ENCODE assay signal across 12 cellular contexts in the genomic region with DNA sequence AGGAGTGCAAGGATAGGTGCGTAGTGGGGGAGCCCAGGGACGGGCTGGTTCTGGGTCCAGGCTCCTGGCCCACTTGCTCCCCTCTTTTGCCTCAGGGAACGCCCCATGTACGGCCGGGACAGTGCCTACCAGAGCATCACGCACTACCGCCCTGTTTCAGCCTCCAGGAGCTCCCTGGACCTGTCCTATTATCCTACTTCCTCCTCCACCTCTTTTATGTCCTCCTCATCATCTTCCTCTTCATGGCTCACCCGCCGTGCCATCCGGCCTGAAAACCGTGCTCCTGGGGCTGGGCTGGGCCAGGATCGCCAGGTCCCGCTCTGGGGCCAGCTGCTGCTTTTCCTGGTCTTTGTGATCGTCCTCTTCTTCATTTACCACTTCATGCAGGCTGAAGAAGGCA. TPM values are rescaled to one million over a fixed set of nuclear protein-coding genes. Genes with fewer than 3 reads are reported as not detected.
A peak's percentile ranks its signal among the peaks of the same experiment; 100 is the strongest.
DNase-seq lines count a peak whose midpoint lies in the region; ATAC-seq, FAIRE-seq and TF ChIP-seq lines count a peak whose summit lies in the region.
"Had no signal": no experiment of that assay in that cellular context is flagged by ENCODE, and none has a peak within 500 bp of the region (broad histone marks: within the 10 kb centered on the region; RNA-seq: fewer than 3 reads in every experiment).

No MANE protein-coding gene starts in this region.

- TF ChIP-seq CTCF in HepG2 (CRISPR knock-in tag; IDR thresholded peaks at IDR 0.05) = no peak
- no peak for TF ChIP-seq CTCF in testis (IDR thresholded peaks at IDR 0.05)
- no peak for TF ChIP-seq CTCF in WERI-Rb-1 (IDR thresholded peaks at IDR 0.05; ENCODE audit: low read depth, low read length)

- peak overlapping the region; percentile 87 to 93 for H3K4me3 Mint-ChIP-seq in activated T-cell treated with anti-CD3 and anti-CD28 coated beads, Interleukin-2, amount 50 U/mL, for 72 hours
- H3K4me3 Mint-ChIP-seq in activated naive CD8-positive, alpha-beta T cell treated with anti-CD3 and anti-CD28 coated beads for 36 hours = peak overlapping the region; percentile 89

- H2AFZ ChIP-seq in HepG2 (ENCODE audit: low read length) = no peak overlapping the region

- H3K27ac ChIP-seq in HepG2 (ENCODE audit: extremely low read length, insufficient read depth, low read length) = no peak overlapping the region
- peak overlapping the region; percentile 98 to 99 for H3K27ac ChIP-seq in testis
- H3K27ac ChIP-seq in WERI-Rb-1 = no peak overlapping the region

- TF ChIP-seq POLR2A in HepG2 (IDR thresholded peaks at IDR 0.05; ENCODE audit: insufficient read depth in 1 of 2, low read depth in 2 of 2, low read length in 2 of 2) (no peak), testis (IDR thresholded peaks at IDR 0.05) (no peak)

- WGBS in HepG2 (ENCODE audit: low lambda C conversion rate) = 99% methylated on average over 9 of the region's 14 CpGs
- WGBS in testis, 2 donors = 76 to 80% methylated on average over 8 to 10 of the region's 14 CpGs

- H3K27ac Mint-ChIP-seq in activated T-cell treated with anti-CD3 and anti-CD28 coated beads, Interleukin-2, amount 50 U/mL, for 72 hours = peak overlapping the region; percentile 29
- H3K27ac Mint-ChIP-seq in activated naive CD8-positive, alpha-beta T cell treated with anti-CD3 and anti-CD28 coated beads for 36 hours = peak overlapping the region; percentile 90

- no peaks in the 10 kb centered on the region for H3K36me3 ChIP-seq in HepG2 (replicated peaks in 1 of 2; ENCODE audit: control insufficient read depth in 1 of 2, insufficient read depth in 2 of 2, low read length in 2 of 2)
- no peaks in the 10 kb centered on the region for H3K36me3 ChIP-seq in testis (ENCODE audit: low read depth, missing control alignments)
- peaks cover 24% of the 10 kb centered on the region for H3K36me3 ChIP-seq in WERI-Rb-1
- H3K36me3 ChIP-seq: colonic mucosa, right lobe of liver had no signal

- H3K4me1 ChIP-seq in HepG2 (ENCODE audit: insufficient read depth, low read length) = peaks cover 38% of the 10 kb centered on the region
- peaks cover 11% of the 10 kb centered on the region for H3K4me1 ChIP-seq in testis
- H3K4me1 ChIP-seq: colonic mucosa had no signal

- no peak for TF ChIP-seq RAD21 in HepG2 (CRISPR knock-in tag; IDR thresholded peaks at IDR 0.05)

- POLR2A ChIA-PET in HepG2 (lab: Yijun Ruan, JAX) = interaction anchor here (1.4 kb wide), 1 partner anchor 17 kb away, joined by 5 read pairs; the partner anchor contains the start of gene RPL10

- peaks cover 8% of the 10 kb centered on the region for H3K79me2 ChIP-seq in HepG2 (ENCODE audit: insufficient read depth, low read length)

- peak overlapping the region; percentile 83; the same call in 1 of the 2 replicates for H3K4me2 ChIP-seq in HepG2 (ENCODE audit: low read depth, low read length)

- H3K9me3 ChIP-seq in HepG2 (ENCODE audit: low read length) = no peaks in the 10 kb centered on the region
- no peaks in the 10 kb centered on the region for H3K9me3 ChIP-seq in testis
- H3K9me3 ChIP-seq in WERI-Rb-1 (ENCODE audit: severe bottlenecking) = no peaks in the 10 kb centered on the region
- H3K9me3 ChIP-seq: colonic mucosa, right lobe of liver had no signal

- no TSS peak for BruUV-seq in HepG2 (replicated peaks; lab: Mats Ljungman, UMichigan)

- no peak for ATAC-seq in activated T-cell treated with anti-CD3 and anti-CD28 coated beads, Interleukin-2, amount 50 U/mL, for 72 hours (replicated peaks in 1 of 2)
- no peak for ATAC-seq in HepG2
- ATAC-seq: right lobe of liver had no signal

- in situ Hi-C loops in HepG2 (cut with HindIII; ENCODE audit: extremely low pct_ligation_motif_present, low pct_unique_long_range_greater_than_20kb) = no loop called here

- peaks cover 28% of the 10 kb centered on the region for H3K4me1 Mint-ChIP-seq in activated T-cell treated with anti-CD3 and anti-CD28 coated beads, Interleukin-2, amount 50 U/mL, for 72 hours (ENCODE audit: low read depth)
- peaks cover 18% of the 10 kb centered on the region for H3K4me1 Mint-ChIP-seq in activated naive CD8-positive, alpha-beta T cell treated with anti-CD3 and anti-CD28 coated beads for 36 hours

- peak overlapping the region; percentile 94; the same call in 1 of the 2 replicates for H3K9ac ChIP-seq in HepG2 (ENCODE audit: insufficient read depth, low read depth, low read length)

- CTCF ChIA-PET in HepG2 (lab: Yijun Ruan, JAX; ENCODE audit: low intra/inter-chr PET ratio, low total read pairs) = no interaction called here

- DNase-seq in activated T-cell treated with anti-CD3 and anti-CD28 coated beads, Interleukin-2, amount 50 U/mL, for 72 hours = no peak
- DNase-seq in activated T-cell treated with anti-CD3 and anti-CD28 coated beads, Interleukin-2, amount 50 U/mL, for 48 hours = no peak
- no peak for DNase-seq in activated naive CD8-positive, alpha-beta T cell treated with anti-CD3 and anti-CD28 coated beads for 36 hours
- DNase-seq in HepG2 (ENCODE audit: low spot score) = no peak
- DNase-seq in testis = no peak
- DNase-seq in WERI-Rb-1 = no peak
- DNase-seq in NK-92 (lab: John Stamatoyannopoulos, UW; ENCODE audit: unreplicated experiment) = no peak
- no peak for DNase-seq in EL
- DNase-seq: colonic mucosa, KG1 had no signal

- H3K27me3 Mint-ChIP-seq in activated T-cell treated with anti-CD3 and anti-CD28 coated beads, Interleukin-2, amount 50 U/mL, for 72 hours (ENCODE audit: low read depth) = no peaks in the 10 kb centered on the region
- H3K27me3 Mint-ChIP-seq in activated naive CD8-positive, alpha-beta T cell treated with anti-CD3 and anti-CD28 coated beads for 36 hours = no peaks in the 10 kb centered on the region

- intact Hi-C loops in HepG2 (cut with micrococcal nuclease; ENCODE audit: unreplicated experiment) = no loop called here
- intact Hi-C loops in testis (cut with DNase I; ENCODE audit: low total_unique reads) = no loop called here

- H3K36me3 Mint-ChIP-seq in activated T-cell treated with anti-CD3 and anti-CD28 coated beads, Interleukin-2, amount 50 U/mL, for 72 hours (ENCODE audit: insufficient read depth in 2 of 2) = peaks cover 4 to 5% of the 10 kb centered on the region in 2 donors
- peaks cover 14% of the 10 kb centered on the region for H3K36me3 Mint-ChIP-seq in activated naive CD8-positive, alpha-beta T cell treated with anti-CD3 and anti-CD28 coated beads for 36 hours

- H3K4me3 ChIP-seq in HepG2 (replicated peaks in 1 of 3; ENCODE audit: insufficient read depth in 1 of 3, low read depth in 2 of 3, low read length in 3 of 3) (0 out of 6 replicates have a peak overlapping the region, but pooled peaks of 1 of the 3 experiments have one; percentile 76), testis (no peak overlapping the region), WERI-Rb-1 (ENCODE audit: low read depth, low read length) (no peak overlapping the region)

- FAIRE-seq in HepG2 (lab: Jason Lieb, UNC) = no peak
- FAIRE-seq: D721Med had no signal

- H3K27me3 ChIP-seq in HepG2 (ENCODE audit: control insufficient read depth in 1 of 2, insufficient read depth in 2 of 2, low read length in 2 of 2) (no peaks in the 10 kb centered on the region), testis (no peaks in the 10 kb centered on the region), WERI-Rb-1 (ENCODE audit: insufficient read depth, low read depth, severe bottlenecking) (no peaks in the 10 kb centered on the region)
- H3K27me3 ChIP-seq: colonic mucosa, right lobe of liver had no signal

- H4K20me1 ChIP-seq in HepG2 (ENCODE audit: insufficient read depth, low read length) = no peaks in the 10 kb centered on the region

- TF ChIP-seq EP300 in HepG2 (IDR thresholded peaks at IDR 0.05; ENCODE audit: low read depth in 2 of 2, low read length in 2 of 2) = no peak
- no peak for TF ChIP-seq EP300 in HepG2 (CRISPR knock-in tag; IDR thresholded peaks at IDR 0.05; ENCODE audit: borderline replicate concordance)

- H3K9me3 Mint-ChIP-seq in activated T-cell treated with anti-CD3 and anti-CD28 coated beads, Interleukin-2, amount 50 U/mL, for 72 hours = no peaks in the 10 kb centered on the region
- H3K9me3 Mint-ChIP-seq in activated naive CD8-positive, alpha-beta T cell treated with anti-CD3 and anti-CD28 coated beads for 36 hours = no peaks in the 10 kb centered on the region

RNA-seq across cellular contexts. Expression of gene EMD, which starts 1.7 kb away (rescaled TPM):
- 10 to 100 TPM; 91.0 to 92.9 TPM for total RNA-seq in activated T-cell treated with anti-CD3 and anti-CD28 coated beads, Interleukin-2, amount 50 U/mL, for 72 hours
- total RNA-seq in activated naive CD8-positive, alpha-beta T cell treated with anti-CD3 and anti-CD28 coated beads for 36 hours = 100 to 1,000 TPM; 110 to 112 TPM
- total RNA-seq in HepG2 (2016; rRNA removed; fragmentation: Illumina TruSeq; extraction: Trizol) = 10.4 and 14.5 TPM in 2 replicates
- 23.2 and 32.8 TPM in 2 replicates for total RNA-seq in HepG2 (2016; cell fraction: cytosol; rRNA removed; fragmentation: Illumina TruSeq; extraction: Trizol; ENCODE audit: low read depth)
- 8.8 and 14.4 TPM in 2 replicates for total RNA-seq in HepG2 (2016; cell fraction: insoluble cytoplasmic fraction; rRNA removed; fragmentation: Illumina TruSeq; extraction: Trizol)
- total RNA-seq in HepG2 (2016; cell fraction: membrane; rRNA removed; fragmentation: Illumina TruSeq; extraction: Trizol) = 27.8 and 36.0 TPM in 2 replicates
- 9.2 and 9.7 TPM in 2 replicates for total RNA-seq in HepG2 (2016; cell fraction: nucleus; rRNA removed; fragmentation: Illumina TruSeq; extraction: Trizol)
- 14.9 and 19.1 TPM in 2 replicates for polyA plus RNA-seq in HepG2 (2011; rRNA removed)
- polyA plus RNA-seq in HepG2 (2011; cell fraction: cytosol; rRNA removed) = 16.0 and 18.2 TPM in 2 replicates
- 49.8 and 50.2 TPM in 2 replicates for polyA plus RNA-seq in HepG2 (2011; cell fraction: nucleus; rRNA removed)
- 17.5 and 18.8 TPM in 2 replicates for polyA plus RNA-seq in HepG2 (2012)
- 74.7 and 108 TPM in 2 replicates for polyA plus RNA-seq in HepG2 (2016; cell fraction: cytosol; fragmentation: Illumina TruSeq; extraction: Trizol; ENCODE audit: low read depth)
- polyA plus RNA-seq in HepG2 (2016; cell fraction: insoluble cytoplasmic fraction; fragmentation: Illumina TruSeq; extraction: Trizol; ENCODE audit: low read depth) = 25.4 and 35.1 TPM in 2 replicates
- polyA plus RNA-seq in HepG2 (2016; cell fraction: membrane; fragmentation: Illumina TruSeq; extraction: Trizol; ENCODE audit: low read depth) = 69.7 and 96.5 TPM in 2 replicates
- 38.7 and 39.0 TPM in 2 replicates for polyA plus RNA-seq in HepG2 (2016; cell fraction: nucleus; fragmentation: Illumina TruSeq; extraction: Trizol; ENCODE audit: insufficient read depth, low read depth)
- 13.3 and 53.4 TPM in 2 replicates for polyA minus RNA-seq in HepG2 (2011; rRNA and poly(A)+ RNA removed; ENCODE audit: low replicate concordance)
- 9.3 and 9.9 TPM in 2 replicates for polyA minus RNA-seq in HepG2 (2011; cell fraction: cytosol; rRNA and poly(A)+ RNA removed)
- polyA minus RNA-seq in HepG2 (2011; cell fraction: nucleus; rRNA and poly(A)+ RNA removed) = 6.2 and 7.2 TPM in 2 replicates
- 10 to 100 TPM; 65.6 to 69.6 TPM for total RNA-seq in testis
- polyA plus RNA-seq in testis (ENCODE audit: insufficient read depth, low read depth, low replicate concordance) = 74.2 TPM

RNA-seq across cellular contexts. Expression of gene FLNA, which starts 6.4 kb away (rescaled TPM):
- total RNA-seq in activated T-cell treated with anti-CD3 and anti-CD28 coated beads, Interleukin-2, amount 50 U/mL, for 72 hours = 100 to 1,000 TPM; 755 to 777 TPM
- 100 to 1,000 TPM; 694 to 696 TPM for total RNA-seq in activated naive CD8-positive, alpha-beta T cell treated with anti-CD3 and anti-CD28 coated beads for 36 hours
- total RNA-seq in HepG2 (2016; rRNA removed; fragmentation: Illumina TruSeq; extraction: Trizol) (119 and 174 TPM in 2 replicates), testis (100 to 1,000 TPM; 400 to 532 TPM)
- total RNA-seq in HepG2 (2016; cell fraction: cytosol; rRNA removed; fragmentation: Illumina TruSeq; extraction: Trizol; ENCODE audit: low read depth) = 13.2 and 13.4 TPM in 2 replicates
- total RNA-seq in HepG2 (2016; cell fraction: insoluble cytoplasmic fraction; rRNA removed; fragmentation: Illumina TruSeq; extraction: Trizol) = 90.0 and 191 TPM in 2 replicates
- 36.3 and 36.5 TPM in 2 replicates for total RNA-seq in HepG2 (2016; cell fraction: membrane; rRNA removed; fragmentation: Illumina TruSeq; extraction: Trizol)
- 184 and 199 TPM in 2 replicates for total RNA-seq in HepG2 (2016; cell fraction: nucleus; rRNA removed; fragmentation: Illumina TruSeq; extraction: Trizol)
- polyA plus RNA-seq in HepG2 (2011; rRNA removed) (83.4 and 117 TPM in 2 replicates), testis (ENCODE audit: insufficient read depth, low read depth, low replicate concordance) (474 TPM)
- 51.4 and 75.1 TPM in 2 replicates for polyA plus RNA-seq in HepG2 (2011; cell fraction: cytosol; rRNA removed)
- 546 and 648 TPM in 2 replicates for polyA plus RNA-seq in HepG2 (2011; cell fraction: nucleus; rRNA removed)
- 102 and 157 TPM in 2 replicates for polyA plus RNA-seq in HepG2 (2012)
- polyA plus RNA-seq in HepG2 (2016; cell fraction: cytosol; fragmentation: Illumina TruSeq; extraction: Trizol; ENCODE audit: low read depth) = 12.4 and 15.1 TPM in 2 replicates
- polyA plus RNA-seq in HepG2 (2016; cell fraction: insoluble cytoplasmic fraction; fragmentation: Illumina TruSeq; extraction: Trizol; ENCODE audit: low read depth) = 93.9 and 131 TPM in 2 replicates
- polyA plus RNA-seq in HepG2 (2016; cell fraction: membrane; fragmentation: Illumina TruSeq; extraction: Trizol; ENCODE audit: low read depth) = 22.9 and 27.1 TPM in 2 replicates
- polyA plus RNA-seq in HepG2 (2016; cell fraction: nucleus; fragmentation: Illumina TruSeq; extraction: Trizol; ENCODE audit: insufficient read depth, low read depth) = 309 and 326 TPM in 2 replicates
- polyA minus RNA-seq in HepG2 (2011; rRNA and poly(A)+ RNA removed; ENCODE audit: low replicate concordance) = 637 and 802 TPM in 2 replicates
- 304 and 314 TPM in 2 replicates for polyA minus RNA-seq in HepG2 (2011; cell fraction: cytosol; rRNA and poly(A)+ RNA removed)
- polyA minus RNA-seq in HepG2 (2011; cell fraction: nucleus; rRNA and poly(A)+ RNA removed) = 230 and 260 TPM in 2 replicates

RNA-seq across cellular contexts. Expression of gene RPL10, which starts 17.4 kb away (rescaled TPM):
- total RNA-seq in activated T-cell treated with anti-CD3 and anti-CD28 coated beads, Interleukin-2, amount 50 U/mL, for 72 hours = 1,000 to 10,000 TPM; 3,958 to 4,635 TPM
- total RNA-seq in activated naive CD8-positive, alpha-beta T cell treated with anti-CD3 and anti-CD28 coated beads for 36 hours = 1,000 to 10,000 TPM; 2,967 to 3,168 TPM
- total RNA-seq in HepG2 (2016; rRNA removed; fragmentation: Illumina TruSeq; extraction: Trizol) (2,381 and 2,883 TPM in 2 replicates), testis (1,000 to 10,000 TPM in 1 of 2 donors, 100 to 1,000 TPM in 1; 925 to 1,913 TPM)
- 2,845 and 3,163 TPM in 2 replicates for total RNA-seq in HepG2 (2016; cell fraction: cytosol; rRNA removed; fragmentation: Illumina TruSeq; extraction: Trizol; ENCODE audit: low read depth)
- total RNA-seq in HepG2 (2016; cell fraction: insoluble cytoplasmic fraction; rRNA removed; fragmentation: Illumina TruSeq; extraction: Trizol) = 2,364 and 2,968 TPM in 2 replicates
- 6,021 and 6,074 TPM in 2 replicates for total RNA-seq in HepG2 (2016; cell fraction: membrane; rRNA removed; fragmentation: Illumina TruSeq; extraction: Trizol)
- total RNA-seq in HepG2 (2016; cell fraction: nucleus; rRNA removed; fragmentation: Illumina TruSeq; extraction: Trizol) = 936 and 1,040 TPM in 2 replicates
- polyA plus RNA-seq in HepG2 (2011; rRNA removed) (4,713 and 5,167 TPM in 2 replicates), testis (ENCODE audit: insufficient read depth, low read depth, low replicate concordance) (1,423 TPM)
- 7,297 and 8,438 TPM in 2 replicates for polyA plus RNA-seq in HepG2 (2011; cell fraction: cytosol; rRNA removed)
- polyA plus RNA-seq in HepG2 (2011; cell fraction: nucleus; rRNA removed) = 1,715 and 1,756 TPM in 2 replicates
- polyA plus RNA-seq in HepG2 (2012) = 3,170 and 4,590 TPM in 2 replicates
- polyA plus RNA-seq in HepG2 (2016; cell fraction: cytosol; fragmentation: Illumina TruSeq; extraction: Trizol; ENCODE audit: low read depth) = 5,111 and 5,676 TPM in 2 replicates
- polyA plus RNA-seq in HepG2 (2016; cell fraction: insoluble cytoplasmic fraction; fragmentation: Illumina TruSeq; extraction: Trizol; ENCODE audit: low read depth) = 3,496 and 3,549 TPM in 2 replicates
- 7,184 and 7,370 TPM in 2 replicates for polyA plus RNA-seq in HepG2 (2016; cell fraction: membrane; fragmentation: Illumina TruSeq; extraction: Trizol; ENCODE audit: low read depth)
- 1,977 and 1,989 TPM in 2 replicates for polyA plus RNA-seq in HepG2 (2016; cell fraction: nucleus; fragmentation: Illumina TruSeq; extraction: Trizol; ENCODE audit: insufficient read depth, low read depth)
- polyA minus RNA-seq in HepG2 (2011; rRNA and poly(A)+ RNA removed; ENCODE audit: low replicate concordance) = 1,812 and 2,162 TPM in 2 replicates
- 929 and 970 TPM in 2 replicates for polyA minus RNA-seq in HepG2 (2011; cell fraction: cytosol; rRNA and poly(A)+ RNA removed)
- 272 and 332 TPM in 2 replicates for polyA minus RNA-seq in HepG2 (2011; cell fraction: nucleus; rRNA and poly(A)+ RNA removed)

RNA-seq across cellular contexts. Expression of gene DNASE1L1, which starts 28.3 kb away (rescaled TPM):
- total RNA-seq in activated T-cell treated with anti-CD3 and anti-CD28 coated beads, Interleukin-2, amount 50 U/mL, for 72 hours = 10 to 100 TPM in 1 of 2 donors, 1 to 10 TPM in 1; 9.3 to 11.4 TPM
- total RNA-seq in activated naive CD8-positive, alpha-beta T cell treated with anti-CD3 and anti-CD28 coated beads for 36 hours = 10 to 100 TPM; 12.4 to 12.7 TPM
- total RNA-seq in HepG2 (2016; rRNA removed; fragmentation: Illumina TruSeq; extraction: Trizol) = 4.6 and 4.7 TPM in 2 replicates
- total RNA-seq in HepG2 (2016; cell fraction: cytosol; rRNA removed; fragmentation: Illumina TruSeq; extraction: Trizol; ENCODE audit: low read depth) = 3.2 and 3.4 TPM in 2 replicates
- 3.9 and 5.0 TPM in 2 replicates for total RNA-seq in HepG2 (2016; cell fraction: insoluble cytoplasmic fraction; rRNA removed; fragmentation: Illumina TruSeq; extraction: Trizol)
- 8.0 and 8.2 TPM in 2 replicates for total RNA-seq in HepG2 (2016; cell fraction: membrane; rRNA removed; fragmentation: Illumina TruSeq; extraction: Trizol)
- total RNA-seq in HepG2 (2016; cell fraction: nucleus; rRNA removed; fragmentation: Illumina TruSeq; extraction: Trizol) = 5.1 and 5.8 TPM in 2 replicates
- polyA plus RNA-seq in HepG2 (2011; rRNA removed) = 12.3 and 16.5 TPM in 2 replicates
- polyA plus RNA-seq in HepG2 (2011; cell fraction: cytosol; rRNA removed) = 13.3 and 15.2 TPM in 2 replicates
- polyA plus RNA-seq in HepG2 (2011; cell fraction: nucleus; rRNA removed) = 17.5 and 18.0 TPM in 2 replicates
- polyA plus RNA-seq in HepG2 (2012) = 8.0 and 11.7 TPM in 2 replicates
- polyA plus RNA-seq in HepG2 (2016; cell fraction: cytosol; fragmentation: Illumina TruSeq; extraction: Trizol; ENCODE audit: low read depth) = 4.0 and 4.8 TPM in 2 replicates
- 4.8 and 4.9 TPM in 2 replicates for polyA plus RNA-seq in HepG2 (2016; cell fraction: insoluble cytoplasmic fraction; fragmentation: Illumina TruSeq; extraction: Trizol; ENCODE audit: low read depth)
- polyA plus RNA-seq in HepG2 (2016; cell fraction: membrane; fragmentation: Illumina TruSeq; extraction: Trizol; ENCODE audit: low read depth) = 9.1 and 9.5 TPM in 2 replicates
- polyA plus RNA-seq in HepG2 (2016; cell fraction: nucleus; fragmentation: Illumina TruSeq; extraction: Trizol; ENCODE audit: insufficient read depth, low read depth) = 5.5 and 8.8 TPM in 2 replicates
- polyA minus RNA-seq in HepG2 (2011; rRNA and poly(A)+ RNA removed; ENCODE audit: low replicate concordance) = 24.1 and 42.4 TPM in 2 replicates
- 5.9 and 6.7 TPM in 2 replicates for polyA minus RNA-seq in HepG2 (2011; cell fraction: cytosol; rRNA and poly(A)+ RNA removed)
- 4.2 and 5.0 TPM in 2 replicates for polyA minus RNA-seq in HepG2 (2011; cell fraction: nucleus; rRNA and poly(A)+ RNA removed)
- 10 to 100 TPM; 36.5 to 42.2 TPM for total RNA-seq in testis
- 18.5 TPM for polyA plus RNA-seq in testis (ENCODE audit: insufficient read depth, low read depth, low replicate concordance)

RNA-seq across cellular contexts. Expression of gene TAFAZZIN, which starts 30.6 kb away (rescaled TPM):
- 100 to 1,000 TPM in 1 of 2 donors, 10 to 100 TPM in 1; 89.0 to 106 TPM for total RNA-seq in activated T-cell treated with anti-CD3 and anti-CD28 coated beads, Interleukin-2, amount 50 U/mL, for 72 hours
- 10 to 100 TPM; 35.1 to 35.8 TPM for total RNA-seq in activated naive CD8-positive, alpha-beta T cell treated with anti-CD3 and anti-CD28 coated beads for 36 hours
- 6.3 and 16.8 TPM in 2 replicates for total RNA-seq in HepG2 (2016; rRNA removed; fragmentation: Illumina TruSeq; extraction: Trizol)
- total RNA-seq in HepG2 (2016; cell fraction: cytosol; rRNA removed; fragmentation: Illumina TruSeq; extraction: Trizol; ENCODE audit: low read depth) = 5.9 and 8.5 TPM in 2 replicates
- 4.8 and 17.3 TPM in 2 replicates for total RNA-seq in HepG2 (2016; cell fraction: insoluble cytoplasmic fraction; rRNA removed; fragmentation: Illumina TruSeq; extraction: Trizol)
- 5.5 and 6.3 TPM in 2 replicates for total RNA-seq in HepG2 (2016; cell fraction: membrane; rRNA removed; fragmentation: Illumina TruSeq; extraction: Trizol)
- 17.9 and 26.2 TPM in 2 replicates for total RNA-seq in HepG2 (2016; cell fraction: nucleus; rRNA removed; fragmentation: Illumina TruSeq; extraction: Trizol)
- polyA plus RNA-seq in HepG2 (2011; rRNA removed) = 27.9 and 30.9 TPM in 2 replicates
- polyA plus RNA-seq in HepG2 (2011; cell fraction: cytosol; rRNA removed) = 8.7 and 11.6 TPM in 2 replicates
- polyA plus RNA-seq in HepG2 (2011; cell fraction: nucleus; rRNA removed) = 281 and 287 TPM in 2 replicates
- 16.8 and 21.1 TPM in 2 replicates for polyA plus RNA-seq in HepG2 (2012)
- 2.5 and 2.9 TPM in 2 replicates for polyA plus RNA-seq in HepG2 (2016; cell fraction: cytosol; fragmentation: Illumina TruSeq; extraction: Trizol; ENCODE audit: low read depth)
- 5.3 and 7.9 TPM in 2 replicates for polyA plus RNA-seq in HepG2 (2016; cell fraction: insoluble cytoplasmic fraction; fragmentation: Illumina TruSeq; extraction: Trizol; ENCODE audit: low read depth)
- 4.2 and 4.6 TPM in 2 replicates for polyA plus RNA-seq in HepG2 (2016; cell fraction: membrane; fragmentation: Illumina TruSeq; extraction: Trizol; ENCODE audit: low read depth)
- polyA plus RNA-seq in HepG2 (2016; cell fraction: nucleus; fragmentation: Illumina TruSeq; extraction: Trizol; ENCODE audit: insufficient read depth, low read depth) = 70.8 TPM in 2 replicates
- polyA minus RNA-seq in HepG2 (2011; rRNA and poly(A)+ RNA removed; ENCODE audit: low replicate concordance) = 16.6 and 35.2 TPM in 2 replicates
- 7.0 and 7.2 TPM in 2 replicates for polyA minus RNA-seq in HepG2 (2011; cell fraction: cytosol; rRNA and poly(A)+ RNA removed)
- 23.2 and 28.2 TPM in 2 replicates for polyA minus RNA-seq in HepG2 (2011; cell fraction: nucleus; rRNA and poly(A)+ RNA removed)
- total RNA-seq in testis = 10 to 100 TPM; 32.1 to 48.7 TPM
- 11.8 TPM for polyA plus RNA-seq in testis (ENCODE audit: insufficient read depth, low read depth, low replicate concordance)

Comparison
In these comparisons a context has a peak if more than half of its experiments do, and no peak if none do; other contexts are left out.
1. H3K27ac ChIP-seq: peak in testis (2 of 2); none in HepG2 (single experiment) and WERI-Rb-1 (single experiment).